10 cellular contexts compared by ENCODE assay signal in genomic region chr2:127639111-127639474, GRCh38. TPM values are rescaled to one million over a fixed set of nuclear protein-coding genes. Genes with fewer than 3 reads are reported as not detected.
DNase-seq lines count a peak whose midpoint lies in the region; ATAC-seq, FAIRE-seq and TF ChIP-seq lines count a peak whose summit lies in the region.
"Had no signal": no experiment of that assay in that cellular context is flagged by ENCODE, and none has a peak within 500 bp of the region (broad histone marks: within the 10 kb centered on the region; RNA-seq: fewer than 3 reads in every experiment).

No MANE protein-coding gene starts in this region.

- POLR2A ChIA-PET in CD4-positive, alpha-beta memory T cell (lab: Charles Lee; ENCODE audit: partially characterized antibody) = interaction anchor here (1.9 kb wide), 1 partner anchor 62 kb away, joined by 7 read pairs; the partner anchor contains the start of gene SFT2D3
- POLR2A ChIA-PET in PC-3 (lab: Charles Lee; ENCODE audit: unreplicated experiment) = interaction anchor here (0.7 kb wide), 1 partner anchor 48 kb away, joined by 3 read pairs; no protein-coding TSS in a partner anchor

- peaks cover 66% of the 10 kb centered on the region for H3K4me1 ChIP-seq in CD4-positive, alpha-beta memory T cell (ENCODE audit: insufficient read depth, low read length)
- H3K4me1 ChIP-seq in PC-3 (ENCODE audit: insufficient read depth, low read length) (peaks cover 26% of the 10 kb centered on the region), right atrium auricular region (peaks cover 0 to 93% of the 10 kb centered on the region in 2 donors), gastrocnemius medialis (peaks cover 14 to 19% of the 10 kb centered on the region in 2 donors)

- H3K27ac Mint-ChIP-seq in CD4-positive, alpha-beta memory T cell = peak overlapping the region in 5 of 7 donors; percentile 47 to 83 (median 77)

- no peaks in the 10 kb centered on the region for H3K36me3 Mint-ChIP-seq in CD4-positive, alpha-beta memory T cell

- peak overlapping the region in 1 of 2 donors; percentile 57 for H3K4me3 ChIP-seq in CD4-positive, alpha-beta memory T cell (ENCODE audit: low read length in 2 of 2)
- H3K4me3 ChIP-seq in PC-3 (ENCODE audit: low read length) (no peak overlapping the region), right atrium auricular region (no peak overlapping the region), gastrocnemius medialis (no peak overlapping the region)

- no peaks in the 10 kb centered on the region for H3K36me3 ChIP-seq in CD4-positive, alpha-beta memory T cell (ENCODE audit: insufficient read depth, low read length)
- H3K36me3 ChIP-seq in PC-3 (ENCODE audit: low read depth, low read length) = no peaks in the 10 kb centered on the region; the same call in 1 of the 2 replicates
- H3K36me3 ChIP-seq in right atrium auricular region = peaks cover 55% of the 10 kb centered on the region
- no peaks in the 10 kb centered on the region for H3K36me3 ChIP-seq in gastrocnemius medialis
- H3K36me3 ChIP-seq: WERI-Rb-1 had no signal

- no peak overlapping the region for H3K27ac ChIP-seq in CD4-positive, alpha-beta memory T cell (ENCODE audit: low read depth, low read length)
- H3K27ac ChIP-seq in PC-3 (ENCODE audit: low read length) (peak overlapping the region; percentile 99), right atrium auricular region (peak overlapping the region; percentile 80 to 89), gastrocnemius medialis (peak overlapping the region; percentile 67 to 77 (median 71))

- in situ Hi-C loops in gastrocnemius medialis (cut with MboI; ENCODE audit: low sequenced_read_pairs in 4 of 4) = no loop called here

- CTCF ChIA-PET in CD4-positive, alpha-beta memory T cell (lab: Charles Lee; ENCODE audit: partially characterized antibody) = interaction anchor here (0.7 to 6.2 kb wide), 2 partner anchors 12 to 48 kb away, joined by 3 to 69 read pairs; no protein-coding TSS in a partner anchor
- CTCF ChIA-PET in PC-3 (lab: Charles Lee) = no interaction called here

- no peak for ATAC-seq in PC-3
- no peak for ATAC-seq in gastrocnemius medialis

- peaks cover 11 to 75% (median 40%) of the 10 kb centered on the region in 4 donors for H3K4me1 Mint-ChIP-seq in CD4-positive, alpha-beta memory T cell

- TF ChIP-seq CTCF in PC-3 (conservative IDR thresholded peaks at IDR 0.05; ENCODE audit: low read depth, low read length) (no peak), right atrium auricular region (IDR thresholded peaks at IDR 0.05) (no peak), gastrocnemius medialis (IDR thresholded peaks at IDR 0.05 in 4 of 5, conservative IDR thresholded peaks at IDR 0.05 in 1 of 5) (no peak), D721Med (IDR thresholded peaks at IDR 0.05; ENCODE audit: insufficient read depth, missing control alignments) (no peak)

- no peaks in the 10 kb centered on the region for H3K27me3 Mint-ChIP-seq in CD4-positive, alpha-beta memory T cell

- no peak overlapping the region for H2AFZ ChIP-seq in PC-3 (ENCODE audit: low read length)

- DNase-seq in CD4-positive, alpha-beta memory T cell = no peak
- DNase-seq in PC-3 (no peak), right atrium auricular region (ENCODE audit: low spot score) (no peak), gastrocnemius medialis (no peak), SIG-M5 (lab: John Stamatoyannopoulos, UW) (no peak), HK-2 (ENCODE audit: unreplicated experiment) (no peak), D721Med (ENCODE audit: insufficient read length, low spot score) (no peak)
- DNase-seq: amygdala, NCI-H1092, WERI-Rb-1 had no signal

- no peaks in the 10 kb centered on the region for H3F3A ChIP-seq in PC-3 (ENCODE audit: low read length, unreplicated experiment)

- peak overlapping the region; percentile 84 for H3K9ac ChIP-seq in PC-3 (ENCODE audit: low read length)

- H4K20me1 ChIP-seq in PC-3 (ENCODE audit: low read length) = no peaks in the 10 kb centered on the region

- FAIRE-seq in D721Med (lab: Jason Lieb, UNC) = no peak

- no peaks in the 10 kb centered on the region for H3K9me3 ChIP-seq in CD4-positive, alpha-beta memory T cell (ENCODE audit: control insufficient read depth in 1 of 2, low read length in 2 of 2)
- H3K9me3 ChIP-seq in PC-3 (ENCODE audit: low read length) (no peaks in the 10 kb centered on the region), right atrium auricular region (no peaks in the 10 kb centered on the region), gastrocnemius medialis (no peaks in the 10 kb centered on the region)

- no peak for TF ChIP-seq POLR2A in gastrocnemius medialis (IDR thresholded peaks at IDR 0.05)

- H3K4me2 ChIP-seq in PC-3 (ENCODE audit: low read length) = no peak overlapping the region

- intact Hi-C loops in CD4-positive, alpha-beta memory T cell (cut with micrococcal nuclease) = no loop called here
- intact Hi-C loops in PC-3 (cut with micrococcal nuclease) (no loop called here), gastrocnemius medialis (cut with DNase I; ENCODE audit: low total_unique reads) (no loop called here)

- H3K9me2 ChIP-seq in PC-3 (replicated peaks; ENCODE audit: low read length) = no peaks in the 10 kb centered on the region

- no peaks in the 10 kb centered on the region for H3K27me3 ChIP-seq in CD4-positive, alpha-beta memory T cell (ENCODE audit: insufficient read depth, low read length)
- H3K27me3 ChIP-seq in PC-3 (ENCODE audit: low read length) = no peaks in the 10 kb centered on the region
- no peaks in the 10 kb centered on the region for H3K27me3 ChIP-seq in right atrium auricular region
- H3K27me3 ChIP-seq in gastrocnemius medialis = no peaks in the 10 kb centered on the region

- peak overlapping the region in 1 of 8 donors; percentile 52 for H3K4me3 Mint-ChIP-seq in CD4-positive, alpha-beta memory T cell

- no peaks in the 10 kb centered on the region for H3K79me2 ChIP-seq in PC-3 (ENCODE audit: low read length)

- no peaks in the 10 kb centered on the region for H3K9me3 Mint-ChIP-seq in CD4-positive, alpha-beta memory T cell

- BruUV-seq in PC-3 (replicated peaks; lab: Mats Ljungman, UMichigan) = no TSS peak

RNA-seq across cellular contexts. Expression of gene GPR17, which starts 6.9 kb away (rescaled TPM):
- not detected for total RNA-seq in CD4-positive, alpha-beta memory T cell
- not detected for polyA plus RNA-seq in CD4-positive, alpha-beta memory T cell
- total RNA-seq in PC-3 (2014; rRNA removed) = 0.92 and 1.0 TPM in 2 replicates
- under 1 TPM in 1 of 2 donors, not detected in 1; 0.24 TPM for total RNA-seq in right atrium auricular region
- total RNA-seq in gastrocnemius medialis = under 1 TPM in 1 of 4 donors, not detected in 3; 0.20 TPM

RNA-seq across cellular contexts. Expression of gene LIMS2, which starts 36.2 kb away (rescaled TPM):
- total RNA-seq in CD4-positive, alpha-beta memory T cell = 1 to 10 TPM; 8.9 to 9.0 TPM
- 10 to 100 TPM in 1 of 2 donors, 1 to 10 TPM in 1; 6.0 to 15.9 TPM for polyA plus RNA-seq in CD4-positive, alpha-beta memory T cell
- total RNA-seq in PC-3 (2014; rRNA removed) (4.6 and 5.0 TPM in 2 replicates), right atrium auricular region (10 to 100 TPM; 80.2 to 91.7 TPM), gastrocnemius medialis (10 to 100 TPM in 2 of 4 donors, 1 to 10 TPM in 2; 5.3 to 15.5 (median 9.9) TPM)

Comparison
In these comparisons a context has a peak if more than half of its experiments do, and no peak if none do; other contexts are left out.
1. RNA of gene LIMS2, which starts 36.2 kb away (total RNA-seq): 80.2 to 91.7 TPM in right atrium auricular region; 5.3 to 15.5 TPM in gastrocnemius medialis, 8.9 to 9.0 TPM in CD4-positive, alpha-beta memory T cell and 4.6 to 5.0 TPM in PC-3; every median in the first group is over 4 times any median in the second.